ENCODE assay signal across 24 cellular contexts in the genomic region with DNA sequence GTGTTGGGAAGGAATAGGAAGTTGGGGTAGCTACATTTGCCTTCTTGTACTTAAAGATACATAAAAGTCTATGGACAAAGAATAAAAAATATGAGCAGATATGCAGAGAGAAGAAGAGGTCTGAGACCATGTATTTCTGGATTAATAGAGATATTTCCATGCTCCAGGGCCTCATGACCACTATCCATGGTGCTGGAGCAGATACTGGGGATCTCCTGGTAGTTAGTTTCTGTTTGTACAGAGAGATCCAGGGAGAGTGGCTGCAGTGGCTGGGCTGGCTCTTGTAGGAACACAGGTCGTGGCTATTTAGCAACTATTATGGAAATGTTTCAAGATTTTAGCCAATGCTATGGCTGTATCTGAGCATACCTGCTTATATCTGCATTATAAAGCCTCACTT.
DNase-seq lines count a peak whose midpoint lies in the region; ATAC-seq, FAIRE-seq and TF ChIP-seq lines count a peak whose summit lies in the region.
"Had no signal": no experiment of that assay in that cellular context is flagged by ENCODE, and none has a peak within 500 bp of the region (broad histone marks: within the 10 kb centered on the region; RNA-seq: fewer than 3 reads in every experiment).

No MANE protein-coding gene starts in this region.

- WGBS in A549 (ENCODE audit: missing lambda C conversion rate): 0% methylated on average over 1 of the region's 1 CpG
- WGBS in ovary, 3 donors: 13 to 38% (median 24%) methylated on average over 1 of the region's 1 CpG

- no peak for TF ChIP-seq EP300 in A549 (IDR thresholded peaks at IDR 0.05)
- no peak for TF ChIP-seq EP300 in Ishikawa (IDR thresholded peaks at IDR 0.05; ENCODE audit: borderline replicate concordance)
- no peak for TF ChIP-seq EP300 in ovary (IDR thresholded peaks at IDR 0.05)

- no peak overlapping the region for H3K27ac Mint-ChIP-seq in astrocyte (ENCODE audit: unreplicated experiment)
- H3K27ac Mint-ChIP-seq in natural killer cell treated with Interleukin-12 subunit alpha and Interleukin-12 subunit beta and Interleukin-15 and Interleukin-18, amount 100 ng/mL, for 72 hours: no peak overlapping the region
- H3K27ac Mint-ChIP-seq: activated CD8-positive, alpha-beta T cell treated with anti-CD3 and anti-CD28 coated beads, Interleukin-2, amount 10 ng/mL, durations not matched to agents 7 days and 5 days; activated naive CD8-positive, alpha-beta T cell treated with anti-CD3 and anti-CD28 coated beads, Interleukin-2, amount 10 ng/mL, durations not matched to agents 7 days and 5 days; activated T-cell treated with anti-CD3 and anti-CD28 coated beads, Interleukin-2, amount 50 U/mL, for 72 hours; CD8-positive, alpha-beta T cell; IgD-negative memory B cell had no signal

- H3K36me3 ChIP-seq in astrocyte (ENCODE audit: insufficient read depth, low read length): no peaks in the 10 kb centered on the region
- H3K36me3 ChIP-seq in ovary: no peaks in the 10 kb centered on the region
- H3K36me3 ChIP-seq: right atrium auricular region, upper lobe of left lung had no signal

- DNase-seq in A549 (ENCODE audit: low read depth in 1 of 2, low spot score in 1 of 2) (no peak), astrocyte (ENCODE audit: low read depth) (peak; percentile 5), iris pigment epithelial cell (ENCODE audit: low read depth) (peak; percentile 4), DMS79 (lab: John Stamatoyannopoulos, UW) (no peak), ovary (no peak)
- no peak for DNase-seq in natural killer cell treated with Interleukin-12 subunit alpha and Interleukin-12 subunit beta and Interleukin-15 and Interleukin-18, amount 100 ng/mL, for 72 hours (ENCODE audit: low spot score)
- DNase-seq: activated CD8-positive, alpha-beta T cell treated with anti-CD3 and anti-CD28 coated beads, Interleukin-2, amount 10 ng/mL, durations not matched to agents 7 days and 5 days; activated naive CD8-positive, alpha-beta T cell treated with anti-CD3 and anti-CD28 coated beads, Interleukin-2, amount 10 ng/mL, durations not matched to agents 7 days and 5 days; activated T-cell treated with anti-CD3 and anti-CD28 coated beads, Interleukin-2, amount 50 U/mL, for 72 hours; CD8-positive, alpha-beta T cell; central memory CD4-positive, alpha-beta T cell; effector CD4-positive, alpha-beta T cell; kidney glomerular epithelial cell; NCI-H1092; NCI-H2081 treated with DMSO at 0.1 percent for 48 hours; NCI-H69; stimulated activated naive CD8-positive, alpha-beta T cell treated with anti-CD3 and anti-CD28 coated beads, Interleukin-15, Interleukin-2, amounts not matched to agents 100 U/mL and 50 U/mL, for 24 hours; SW 1271; upper lobe of left lung had no signal

- H3K9ac ChIP-seq in astrocyte (ENCODE audit: low read length): no peak overlapping the region

- H3K36me3 Mint-ChIP-seq in astrocyte (ENCODE audit: low read depth, unreplicated experiment): no peaks in the 10 kb centered on the region
- no peaks in the 10 kb centered on the region for H3K36me3 Mint-ChIP-seq in natural killer cell treated with Interleukin-12 subunit alpha and Interleukin-12 subunit beta and Interleukin-15 and Interleukin-18, amount 100 ng/mL, for 72 hours
- H3K36me3 Mint-ChIP-seq: activated naive CD8-positive, alpha-beta T cell treated with anti-CD3 and anti-CD28 coated beads, Interleukin-2, amount 10 ng/mL, durations not matched to agents 7 days and 5 days; CD8-positive, alpha-beta T cell had no signal

- peaks cover 4% of the 10 kb centered on the region for H3K27me3 Mint-ChIP-seq in astrocyte (ENCODE audit: low read depth, unreplicated experiment)
- peaks cover 19 to 24% of the 10 kb centered on the region in 2 donors for H3K27me3 Mint-ChIP-seq in natural killer cell treated with Interleukin-12 subunit alpha and Interleukin-12 subunit beta and Interleukin-15 and Interleukin-18, amount 100 ng/mL, for 72 hours

- no peaks in the 10 kb centered on the region for H4K20me1 ChIP-seq in astrocyte (ENCODE audit: insufficient read depth, low read length)

- H3K4me2 ChIP-seq in A549: no peak overlapping the region
- no peak overlapping the region for H3K4me2 ChIP-seq in astrocyte (ENCODE audit: low read length)

- H3K27me3 ChIP-seq in astrocyte (ENCODE audit: insufficient read depth, low read length) (no peaks in the 10 kb centered on the region), ovary (no peaks in the 10 kb centered on the region)
- H3K27me3 ChIP-seq: right atrium auricular region, upper lobe of left lung had no signal

- ATAC-seq in A549 (no peak), HG02840 (IDR thresholded peaks at IDR 0.05; ENCODE audit: low FRiP score, unreplicated experiment) (no peak)
- ATAC-seq in natural killer cell treated with Interleukin-12 subunit alpha and Interleukin-12 subunit beta and Interleukin-15 and Interleukin-18, amount 100 ng/mL, for 72 hours: no peak
- ATAC-seq: activated CD8-positive, alpha-beta T cell treated with anti-CD3 and anti-CD28 coated beads, Interleukin-2, amount 10 ng/mL, durations not matched to agents 7 days and 5 days; activated T-cell treated with anti-CD3 and anti-CD28 coated beads, Interleukin-2, amount 50 U/mL, for 72 hours; CD8-positive, alpha-beta T cell; Panc1; stimulated activated naive CD8-positive, alpha-beta T cell treated with anti-CD3 and anti-CD28 coated beads, Interleukin-15, Interleukin-2, amounts not matched to agents 100 U/mL and 50 U/mL, for 24 hours had no signal

- H3K4me3 ChIP-seq in A549 (no peak overlapping the region), astrocyte (ENCODE audit: insufficient read depth, low read depth, low read length) (no peak overlapping the region), ovary (no peak overlapping the region)
- H3K4me3 ChIP-seq: right atrium auricular region, upper lobe of left lung had no signal

- no peaks in the 10 kb centered on the region for H3K4me1 Mint-ChIP-seq in astrocyte (ENCODE audit: low read depth, unreplicated experiment)
- H3K4me1 Mint-ChIP-seq in natural killer cell treated with Interleukin-12 subunit alpha and Interleukin-12 subunit beta and Interleukin-15 and Interleukin-18, amount 100 ng/mL, for 72 hours (ENCODE audit: low read depth in 2 of 2): no peaks in the 10 kb centered on the region
- H3K4me1 Mint-ChIP-seq: activated naive CD8-positive, alpha-beta T cell treated with anti-CD3 and anti-CD28 coated beads, Interleukin-2, amount 10 ng/mL, durations not matched to agents 7 days and 5 days; IgD-negative memory B cell had no signal

- POLR2A ChIA-PET in A549 (lab: Yijun Ruan, JAX): no interaction called here

- no peak overlapping the region for H3K4me3 Mint-ChIP-seq in astrocyte (ENCODE audit: unreplicated experiment)
- H3K4me3 Mint-ChIP-seq in natural killer cell treated with Interleukin-12 subunit alpha and Interleukin-12 subunit beta and Interleukin-15 and Interleukin-18, amount 100 ng/mL, for 72 hours: no peak overlapping the region
- H3K4me3 Mint-ChIP-seq: activated CD8-positive, alpha-beta T cell treated with anti-CD3 and anti-CD28 coated beads, Interleukin-2, amount 10 ng/mL, durations not matched to agents 7 days and 5 days; activated naive CD8-positive, alpha-beta T cell treated with anti-CD3 and anti-CD28 coated beads, Interleukin-2, amount 10 ng/mL, durations not matched to agents 7 days and 5 days; activated T-cell treated with anti-CD3 and anti-CD28 coated beads, Interleukin-2, amount 50 U/mL, for 72 hours; CD8-positive, alpha-beta T cell; IgD-negative memory B cell had no signal

- no peak for FAIRE-seq in A549 (lab: Jason Lieb, UNC)
- FAIRE-seq in astrocyte (lab: Jason Lieb, UNC): no peak

- H3K4me1 ChIP-seq in A549: no peaks in the 10 kb centered on the region
- no peaks in the 10 kb centered on the region for H3K4me1 ChIP-seq in astrocyte (ENCODE audit: insufficient read depth, low read length)
- H3K4me1 ChIP-seq in ovary (ENCODE audit: insufficient read depth): no peaks in the 10 kb centered on the region
- H3K4me1 ChIP-seq: right atrium auricular region, upper lobe of left lung had no signal

- no peak for TF ChIP-seq POLR2A in A549 (IDR thresholded peaks at IDR 0.05; ENCODE audit: low read length)
- TF ChIP-seq POLR2A in ovary (IDR thresholded peaks at IDR 0.05): no peak

- TF ChIP-seq CTCF in A549 (IDR thresholded peaks at IDR 0.05) (no peak), astrocyte (IDR thresholded peaks at IDR 0.05; ENCODE audit: insufficient read depth, low read depth, low read length) (no peak), ovary (IDR thresholded peaks at IDR 0.05) (no peak)

- no peaks in the 10 kb centered on the region for H3K79me2 ChIP-seq in astrocyte (ENCODE audit: insufficient read depth, low read length)

- no peak for TF ChIP-seq RAD21 in A549 (conservative IDR thresholded peaks at IDR 0.05 in 1 of 2, IDR thresholded peaks at IDR 0.05 in 1 of 2)
- TF ChIP-seq RAD21 in Ishikawa (IDR thresholded peaks at IDR 0.05; ENCODE audit: low read depth): no peak

- H3K9me3 Mint-ChIP-seq in astrocyte (ENCODE audit: unreplicated experiment): peaks cover 2% of the 10 kb centered on the region
- peaks cover 2% of the 10 kb centered on the region for H3K9me3 Mint-ChIP-seq in natural killer cell treated with Interleukin-12 subunit alpha and Interleukin-12 subunit beta and Interleukin-15 and Interleukin-18, amount 100 ng/mL, for 72 hours
- H3K9me3 Mint-ChIP-seq: activated naive CD8-positive, alpha-beta T cell treated with anti-CD3 and anti-CD28 coated beads, Interleukin-2, amount 10 ng/mL, durations not matched to agents 7 days and 5 days; activated T-cell treated with anti-CD3 and anti-CD28 coated beads, Interleukin-2, amount 50 U/mL, for 72 hours; CD8-positive, alpha-beta T cell had no signal

- H3K9me3 ChIP-seq in A549: no peaks in the 10 kb centered on the region
- H3K9me3 ChIP-seq in astrocyte (ENCODE audit: insufficient read depth, low read depth, low read length): no peaks in the 10 kb centered on the region
- no peaks in the 10 kb centered on the region for H3K9me3 ChIP-seq in ovary
- H3K9me3 ChIP-seq: right atrium auricular region, upper lobe of left lung had no signal

- no peak overlapping the region for H2AFZ ChIP-seq in astrocyte (ENCODE audit: low read depth, low read length)

- CTCF ChIA-PET in A549 (lab: Yijun Ruan, JAX): no interaction called here

- intact Hi-C loops in ovary (cut with DNase I): no loop called here

- no peak overlapping the region for H3K27ac ChIP-seq in A549
- H3K27ac ChIP-seq in astrocyte (ENCODE audit: low read depth, low read length): no peak overlapping the region
- H3K27ac ChIP-seq in ovary: no peak overlapping the region
- H3K27ac ChIP-seq: right atrium auricular region, upper lobe of left lung had no signal

TF ChIP-seq in A549, 52 proteins besides CTCF, POLR2A, EP300 and RAD21 (continues in another document):
- no peak for TF ChIP-seq ZC3H11A (IDR thresholded peaks at IDR 0.05)

TF ChIP-seq in Ishikawa, 13 proteins besides CTCF, POLR2A, EP300 and RAD21 (continues in another document):
- TF ChIP-seq, protein P1, sequence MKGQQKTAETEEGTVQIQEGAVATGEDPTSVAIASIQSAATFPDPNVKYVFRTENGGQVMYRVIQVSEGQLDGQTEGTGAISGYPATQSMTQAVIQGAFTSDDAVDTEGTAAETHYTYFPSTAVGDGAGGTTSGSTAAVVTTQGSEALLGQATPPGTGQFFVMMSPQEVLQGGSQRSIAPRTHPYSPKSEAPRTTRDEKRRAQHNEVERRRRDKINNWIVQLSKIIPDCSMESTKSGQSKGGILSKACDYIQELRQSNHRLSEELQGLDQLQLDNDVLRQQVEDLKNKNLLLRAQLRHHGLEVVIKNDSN (IDR thresholded peaks at IDR 0.05): no peak

Comparison
In these comparisons a context has a peak if more than half of its experiments do, and no peak if none do; other contexts are left out.
1. DNase-seq: peak in astrocyte (single experiment) and iris pigment epithelial cell (single experiment); none in A549 (0 of 2), DMS79 (single experiment), ovary (0 of 5) and natural killer cell treated with Interleukin-12 subunit alpha and Interleukin-12 subunit beta and Interleukin-15 and Interleukin-18, amount 100 ng/mL, for 72 hours (single experiment).